ENCODE assay signal across 8 cellular contexts in genomic region chr5:148998174-148998797, GRCh38.
DNase-seq lines count a peak whose midpoint lies in the region; ATAC-seq, FAIRE-seq and TF ChIP-seq lines count a peak whose summit lies in the region.

No MANE protein-coding gene starts in this region.

- H3K9me3 ChIP-seq in CD8-positive, alpha-beta T cell (ENCODE audit: low read length): no peaks in the 10 kb centered on the region
- no peaks in the 10 kb centered on the region for H3K9me3 ChIP-seq in endothelial cell of umbilical vein (replicated peaks; ENCODE audit: control insufficient read depth, insufficient read depth, low read length)
- no peaks in the 10 kb centered on the region for H3K9me3 ChIP-seq in naive thymus-derived CD4-positive, alpha-beta T cell (ENCODE audit: control insufficient read depth in 2 of 3, low read length in 3 of 3)

- H3K9ac ChIP-seq in endothelial cell of umbilical vein (replicated peaks; ENCODE audit: extremely low read depth, insufficient read depth, low read length): no peak overlapping the region

- H3K4me2 ChIP-seq in endothelial cell of umbilical vein (ENCODE audit: insufficient read depth, low read length): no peak overlapping the region

- H3K9me3 Mint-ChIP-seq in CD8-positive, alpha-beta T cell: no peaks in the 10 kb centered on the region
- no peaks in the 10 kb centered on the region for H3K9me3 Mint-ChIP-seq in naive thymus-derived CD4-positive, alpha-beta T cell

- no peaks in the 10 kb centered on the region for H3K27me3 ChIP-seq in CD8-positive, alpha-beta T cell (ENCODE audit: insufficient read depth, low read length)
- no peaks in the 10 kb centered on the region for H3K27me3 ChIP-seq in endothelial cell of umbilical vein (ENCODE audit: control insufficient read depth in 2 of 2, insufficient read depth in 2 of 2, low read length in 2 of 2)
- no peaks in the 10 kb centered on the region for H3K27me3 ChIP-seq in naive thymus-derived CD4-positive, alpha-beta T cell (ENCODE audit: control insufficient read depth in 2 of 2, insufficient read depth in 2 of 2, low read length in 2 of 2)

- H3K79me2 ChIP-seq in endothelial cell of umbilical vein (ENCODE audit: control insufficient read depth, insufficient read depth, low read length): no peaks in the 10 kb centered on the region

- FAIRE-seq in endothelial cell of umbilical vein (lab: Jason Lieb, UNC): peak; percentile 35

- POLR2A ChIA-PET in CD8-positive, alpha-beta T cell (lab: Charles Lee): no interaction called here
- POLR2A ChIA-PET in endothelial cell of umbilical vein (lab: Charles Lee): no interaction called here
- POLR2A ChIA-PET in naive thymus-derived CD4-positive, alpha-beta T cell (lab: Charles Lee): no interaction called here

- no peaks in the 10 kb centered on the region for H3K36me3 Mint-ChIP-seq in CD8-positive, alpha-beta T cell
- no peaks in the 10 kb centered on the region for H3K36me3 Mint-ChIP-seq in naive thymus-derived CD4-positive, alpha-beta T cell

- TF ChIP-seq POLR2A in endothelial cell of umbilical vein (IDR thresholded peaks at IDR 0.05; ENCODE audit: low read depth, low read length): no peak

- H3K4me3 Mint-ChIP-seq in CD8-positive, alpha-beta T cell: no peak overlapping the region
- no peak overlapping the region for H3K4me3 Mint-ChIP-seq in naive thymus-derived CD4-positive, alpha-beta T cell

- H3K9me1 ChIP-seq in endothelial cell of umbilical vein (replicated peaks; ENCODE audit: control insufficient read depth, extremely low read depth, insufficient read depth, low read length): no peaks in the 10 kb centered on the region

- H3K27me3 Mint-ChIP-seq in CD8-positive, alpha-beta T cell (ENCODE audit: low read depth): peaks cover 23% of the 10 kb centered on the region
- H3K27me3 Mint-ChIP-seq in naive thymus-derived CD4-positive, alpha-beta T cell: peaks cover 19 to 61% (median 28%) of the 10 kb centered on the region in 5 donors

- no peaks in the 10 kb centered on the region for H3K4me1 ChIP-seq in CD8-positive, alpha-beta T cell (ENCODE audit: insufficient read depth, low read length)
- H3K4me1 ChIP-seq in endothelial cell of umbilical vein (ENCODE audit: control insufficient read depth, extremely low read depth, insufficient read depth, low read length): peaks cover 13% of the 10 kb centered on the region
- H3K4me1 ChIP-seq in naive thymus-derived CD4-positive, alpha-beta T cell (ENCODE audit: control insufficient read depth in 2 of 2, insufficient read depth in 2 of 2, low read length in 2 of 2): no peaks in the 10 kb centered on the region

- no peak overlapping the region for H3K27ac ChIP-seq in CD8-positive, alpha-beta T cell (ENCODE audit: low read depth, low read length)
- H3K27ac ChIP-seq in endothelial cell of umbilical vein (ENCODE audit: insufficient read depth, low read depth, low read length): no peak overlapping the region
- H3K27ac ChIP-seq in naive thymus-derived CD4-positive, alpha-beta T cell (ENCODE audit: low read depth, low read length): no peak overlapping the region

- ATAC-seq in CD8-positive, alpha-beta T cell: peak; percentile 62
- ATAC-seq in GM18511 (IDR thresholded peaks at IDR 0.05; ENCODE audit: unreplicated experiment): peak; percentile 79
- ATAC-seq in naive thymus-derived CD4-positive, alpha-beta T cell: peak; percentile 67
- ATAC-seq in HG03097 (IDR thresholded peaks at IDR 0.05; ENCODE audit: low FRiP score, unreplicated experiment): no peak

- H3K4me3 ChIP-seq in CD8-positive, alpha-beta T cell (ENCODE audit: low read depth, low read length): no peak overlapping the region
- no peak overlapping the region for H3K4me3 ChIP-seq in endothelial cell of umbilical vein (replicated peaks in 1 of 3; ENCODE audit: insufficient read depth in 1 of 3, low read depth in 1 of 3, low read length in 3 of 3)
- H3K4me3 ChIP-seq in naive thymus-derived CD4-positive, alpha-beta T cell (ENCODE audit: low read length): no peak overlapping the region

- peak in 2 of 7 experiments; percentile 13 to 37 for DNase-seq in CD8-positive, alpha-beta T cell
- DNase-seq in HT1080 (ENCODE audit: low read depth) (peak; percentile 72), RPMI8226 (peak; percentile 57), endothelial cell of umbilical vein (ENCODE audit: low read depth, low spot score) (peak; percentile 68), ecto neural progenitor cell (ENCODE audit: low spot score) (no peak)
- peak in 5 of 9 donors; percentile 5 to 25 (median 17) for DNase-seq in naive thymus-derived CD4-positive, alpha-beta T cell

- BruUV-seq in endothelial cell of umbilical vein (replicated peaks; lab: Mats Ljungman, UMichigan): no TSS peak

- no peak overlapping the region for H3K27ac Mint-ChIP-seq in CD8-positive, alpha-beta T cell
- H3K27ac Mint-ChIP-seq in naive thymus-derived CD4-positive, alpha-beta T cell: no peak overlapping the region

- dilution Hi-C loops in endothelial cell of umbilical vein (cut with MboI; ENCODE audit: extremely low pct_ligation_motif_present, low sequenced_read_pairs): no loop called here

- H4K20me1 ChIP-seq in endothelial cell of umbilical vein (replicated peaks; ENCODE audit: control insufficient read depth, extremely low read depth, insufficient read depth, low read length): no peaks in the 10 kb centered on the region

- CTCF ChIA-PET in CD8-positive, alpha-beta T cell (lab: Charles Lee): interaction anchor here (0.7 to 8.2 kb wide), 13 partner anchors 9 to 567 kb away, joined by 3 to 94 read pairs (median 4); no protein-coding TSS in a partner anchor
- CTCF ChIA-PET in endothelial cell of umbilical vein (lab: Charles Lee): interaction anchor here (0.8 to 12.0 kb wide), 19 partner anchors 13 to 267 kb away, joined by 3 to 167 read pairs (median 15); no protein-coding TSS in a partner anchor
- CTCF ChIA-PET in naive thymus-derived CD4-positive, alpha-beta T cell (lab: Charles Lee): interaction anchor here (1.4 kb wide), 1 partner anchor 251 kb away, joined by 3 read pairs; no protein-coding TSS in a partner anchor

- intact Hi-C loops in CD8-positive, alpha-beta T cell (cut with DNase I, micrococcal nuclease): loop anchor here (1.0 to 2.0 kb wide), 4 partner anchors 177 to 265 kb away; no protein-coding TSS in a partner anchor
- intact Hi-C loops in endothelial cell of umbilical vein (cut with micrococcal nuclease): loop anchor here (1.0 to 5.0 kb wide), 8 partner anchors 25 to 265 kb away; no protein-coding TSS in a partner anchor
- intact Hi-C loops in naive thymus-derived CD4-positive, alpha-beta T cell (cut with micrococcal nuclease): loop anchor here (1.0 to 5.0 kb wide), 5 partner anchors 177 to 269 kb away; no protein-coding TSS in a partner anchor

- no peak overlapping the region for H2AFZ ChIP-seq in endothelial cell of umbilical vein (ENCODE audit: low read depth, low read length)

- peak; percentile 50 for TF ChIP-seq CTCF in CD8-positive, alpha-beta T cell (IDR thresholded peaks at IDR 0.05)
- TF ChIP-seq CTCF in endothelial cell of umbilical vein (IDR thresholded peaks at IDR 0.05; ENCODE audit: extremely low read depth in 1 of 2, insufficient read depth in 1 of 2, low read depth in 1 of 2, low read length in 2 of 2): peak; percentile 54 to 62

- no peaks in the 10 kb centered on the region for H3K36me3 ChIP-seq in CD8-positive, alpha-beta T cell (ENCODE audit: insufficient read depth, low read length)
- no peaks in the 10 kb centered on the region for H3K36me3 ChIP-seq in endothelial cell of umbilical vein (ENCODE audit: control insufficient read depth in 2 of 2, extremely low read depth in 1 of 2, insufficient read depth in 2 of 2, low read length in 2 of 2)
- no peaks in the 10 kb centered on the region for H3K36me3 ChIP-seq in naive thymus-derived CD4-positive, alpha-beta T cell (ENCODE audit: control insufficient read depth in 2 of 3, insufficient read depth in 3 of 3, low read length in 3 of 3)

- H3K4me1 Mint-ChIP-seq in CD8-positive, alpha-beta T cell (ENCODE audit: low read depth): peaks cover 2% of the 10 kb centered on the region
- no peaks in the 10 kb centered on the region for H3K4me1 Mint-ChIP-seq in naive thymus-derived CD4-positive, alpha-beta T cell

TF ChIP-seq in endothelial cell of umbilical vein, 7 proteins besides CTCF, POLR2A, EP300 and RAD21:
- TF ChIP-seq GATA2 (IDR thresholded peaks at IDR 0.05; ENCODE audit: insufficient read depth, insufficient read length, low read depth, low read length) (no peak), MYC (IDR thresholded peaks at IDR 0.05; ENCODE audit: low read depth, low read length) (no peak), EZH2 (IDR thresholded peaks at IDR 0.05; ENCODE audit: borderline replicate concordance, low read depth, low read length, severe bottlenecking) (no peak), MAX (IDR thresholded peaks at IDR 0.05; ENCODE audit: insufficient read depth, insufficient read length) (no peak), POLR2AphosphoS5 (IDR thresholded peaks at IDR 0.05; ENCODE audit: insufficient read depth, low read depth, low read length) (no peak), JUN (IDR thresholded peaks at IDR 0.05; ENCODE audit: borderline replicate concordance, insufficient read depth, insufficient read length, low read depth) (no peak), FOS (IDR thresholded peaks at IDR 0.05; ENCODE audit: borderline replicate concordance, insufficient read depth, low read length) (no peak)
